20 cellular contexts compared by ENCODE assay signal in the genomic region with DNA sequence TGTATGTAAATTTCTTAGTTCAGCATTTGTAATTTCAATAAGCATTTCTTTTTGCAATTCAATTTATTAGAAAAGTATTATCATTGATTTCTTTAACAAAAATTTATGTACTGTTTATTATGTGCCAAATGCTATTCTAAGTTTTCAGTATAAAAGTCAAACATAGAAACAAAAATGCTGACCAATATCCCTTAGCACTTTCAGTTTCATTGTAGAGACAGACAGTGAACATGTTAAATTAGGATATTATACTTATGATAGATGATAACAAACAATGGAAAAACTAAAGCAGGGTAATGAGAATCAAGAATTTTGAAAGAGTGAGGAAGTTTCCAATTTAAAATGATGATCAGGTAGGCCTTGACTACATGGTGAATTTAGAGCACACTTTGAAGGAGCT.
DNase-seq lines count a peak whose midpoint lies in the region; ATAC-seq and TF ChIP-seq lines count a peak whose summit lies in the region.
"Had no signal": no experiment of that assay in that cellular context is flagged by ENCODE, and none has a peak within 500 bp of the region (broad histone marks: within the 10 kb centered on the region; RNA-seq: fewer than 3 reads in every experiment).

No MANE protein-coding gene starts in this region.

- H3K4me1 ChIP-seq in A673 (ENCODE audit: insufficient read depth, low read length, poor library complexity, severe bottlenecking), result no peaks in the 10 kb centered on the region
- H3K4me1 ChIP-seq: colonic mucosa, left ventricle myocardium inferior, right lobe of liver had no signal

- H3K27me3 ChIP-seq in A673 (replicated peaks; ENCODE audit: insufficient read depth, low read depth, low read length, poor library complexity), result no peaks in the 10 kb centered on the region
- H3K27me3 ChIP-seq: BLaER1 treated with 17β-estradiol and CSF1 and Interleukin-3, amounts not matched to agents 10 nM and 100 nM; colonic mucosa; right lobe of liver had no signal

- no peaks in the 10 kb centered on the region for H3K36me3 ChIP-seq in A673 (ENCODE audit: insufficient read depth, low read length, poor library complexity, severe bottlenecking)
- H3K36me3 ChIP-seq: colonic mucosa, left ventricle myocardium inferior, right lobe of liver had no signal

- DNase-seq in effector memory CD8-positive, alpha-beta T cell, result no peak
- DNase-seq in amniotic stem cell (lab: John Stamatoyannopoulos, UW), result no peak
- no peak for DNase-seq in A673 (ENCODE audit: low spot score)
- DNase-seq in NCI-H748 (lab: John Stamatoyannopoulos, UW; ENCODE audit: unreplicated experiment), result no peak
- DNase-seq in GM10266 (ENCODE audit: extremely low spot score), result no peak
- DNase-seq: amygdala; colonic mucosa; hippocampal formation; left ventricle myocardium inferior; nephron progenitor cell; right lobe of liver; SK-N-SH; stimulated activated CD4-positive, alpha-beta T cell treated with anti-CD3 and anti-CD28 coated beads, Interleukin-4, amount 100 ng/mL, for 24 hours; stimulated activated naive CD4-positive, alpha-beta T cell treated with Interleukin-2 at 50 U/mL for 16 hours had no signal

- H3K27me3 Mint-ChIP-seq in effector memory CD8-positive, alpha-beta T cell, result no peaks in the 10 kb centered on the region

- peak; percentile 35 for ATAC-seq in GM18519 (IDR thresholded peaks at IDR 0.05; ENCODE audit: low FRiP score, unreplicated experiment)
- ATAC-seq in GM21786 (IDR thresholded peaks at IDR 0.05; ENCODE audit: unreplicated experiment), result peak; percentile 34
- peak; percentile 38 for ATAC-seq in HG03432 (IDR thresholded peaks at IDR 0.05; ENCODE audit: unreplicated experiment)
- ATAC-seq in effector memory CD8-positive, alpha-beta T cell (replicated peaks), result no peak
- ATAC-seq: esophagus mucosa, right lobe of liver, WTC11 had no signal

- H3K27ac ChIP-seq in A673 (ENCODE audit: low read depth, low read length, poor library complexity, severe bottlenecking), result no peak overlapping the region
- H3K27ac ChIP-seq: BLaER1 treated with 17β-estradiol and CSF1 and Interleukin-3, amounts not matched to agents 10 nM and 100 nM; colonic mucosa; left ventricle myocardium inferior; right lobe of liver had no signal

- H3K4me3 Mint-ChIP-seq in effector memory CD8-positive, alpha-beta T cell, result peak overlapping the region; percentile 19 to 29
- H3K4me3 Mint-ChIP-seq: nephron progenitor cell, WTC11 had no signal

- H3K4me3 ChIP-seq in A673 (ENCODE audit: low read depth, low read length, poor library complexity, severe bottlenecking), result no peak overlapping the region
- H3K4me3 ChIP-seq: BLaER1 treated with 17β-estradiol and CSF1 and Interleukin-3, amounts not matched to agents 10 nM and 100 nM; colonic mucosa; left ventricle myocardium inferior; right lobe of liver had no signal

- no peaks in the 10 kb centered on the region for H3K9me3 Mint-ChIP-seq in effector memory CD8-positive, alpha-beta T cell
- H3K9me3 Mint-ChIP-seq: nephron progenitor cell had no signal

- intact Hi-C loops in A673 (cut with micrococcal nuclease; ENCODE audit: unreplicated experiment), result no loop called here

- TF ChIP-seq CTCF in A673 (conservative IDR thresholded peaks at IDR 0.05; ENCODE audit: low read depth, low read length) (no peak), GM10266 (IDR thresholded peaks at IDR 0.05; ENCODE audit: control insufficient read depth, insufficient read depth, low read depth, missing control alignments) (no peak)

- H3K4me1 Mint-ChIP-seq in effector memory CD8-positive, alpha-beta T cell (ENCODE audit: low read depth in 2 of 2), result peaks cover 38 to 70% of the 10 kb centered on the region in 2 donors

- H3K9me3 ChIP-seq in A673 (ENCODE audit: low read depth, low read length, poor library complexity, severe bottlenecking), result no peaks in the 10 kb centered on the region
- H3K9me3 ChIP-seq: colonic mucosa, left ventricle myocardium inferior, right lobe of liver, SK-N-SH had no signal

- H3K27ac Mint-ChIP-seq in effector memory CD8-positive, alpha-beta T cell, result peak overlapping the region; percentile 6 to 32
- H3K27ac Mint-ChIP-seq: nephron progenitor cell, WTC11 had no signal

- peaks cover 8% of the 10 kb centered on the region for H3K36me3 Mint-ChIP-seq in effector memory CD8-positive, alpha-beta T cell (ENCODE audit: insufficient read depth)

- CTCF ChIA-PET in A673 (lab: Charles Lee), result no interaction called here

- POLR2A ChIA-PET in A673 (lab: Charles Lee; ENCODE audit: low non-redundant PET), result no interaction called here

- BruUV-seq in A673 (replicated peaks; lab: Mats Ljungman, UMichigan), result no TSS peak
